In the genomic region with DNA sequence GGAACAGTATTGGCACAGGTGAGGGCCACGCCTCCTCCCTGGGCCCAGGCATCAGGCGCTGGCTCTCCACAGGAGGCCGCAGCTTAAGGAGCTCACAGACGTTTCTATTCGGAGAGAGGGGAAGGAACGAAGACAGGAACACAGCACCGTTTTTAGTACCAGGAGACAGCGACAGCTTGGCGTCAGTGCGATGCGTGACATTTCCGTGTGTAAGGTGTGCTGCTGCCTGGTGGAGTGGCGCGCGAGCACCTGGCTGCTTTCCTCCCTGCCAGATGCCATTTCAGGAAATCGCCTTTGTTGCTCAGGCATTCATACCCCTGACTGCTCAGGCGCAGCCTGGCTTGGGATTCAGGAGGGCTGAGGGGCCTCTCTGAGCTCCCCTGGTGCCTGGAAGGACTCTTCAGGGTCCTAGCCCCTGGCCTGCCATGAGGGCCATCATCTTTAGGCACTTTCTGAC, we compare ENCODE assay signal across 15 cellular contexts.
DNase-seq lines count a peak whose midpoint lies in the region; ATAC-seq lines count a peak whose summit lies in the region.
"Had no signal": no experiment of that assay in that cellular context is flagged by ENCODE, and none has a peak within 500 bp of the region (broad histone marks: within the 10 kb centered on the region; RNA-seq: fewer than 3 reads in every experiment).

No MANE protein-coding gene starts in this region.

- H3K4me1 ChIP-seq in iPS DF 6.9 (ENCODE audit: control insufficient read depth, insufficient read depth, low read length), result peaks cover 3% of the 10 kb centered on the region
- H3K4me1 ChIP-seq: A549, Caco-2, tibial artery had no signal

- H3K9me3 ChIP-seq in iPS DF 6.9 (ENCODE audit: control insufficient read depth, insufficient read depth, low read length), result no peaks in the 10 kb centered on the region
- H3K9me3 ChIP-seq: Caco-2 had no signal

- no peak overlapping the region for H3K27ac ChIP-seq in iPS DF 6.9 (ENCODE audit: low read length)
- H3K27ac ChIP-seq: A549, cardiac muscle cell, heart right ventricle, tibial artery had no signal

- DNase-seq in NCI-H82 (lab: John Stamatoyannopoulos, UW) (peak; percentile 19), NCI-H82 treated with DMSO at 0.1 percent for 48 hours (lab: John Stamatoyannopoulos, UW; ENCODE audit: unreplicated experiment) (no peak), NCI-H510A treated with DMSO at 0.1 percent for 48 hours (lab: John Stamatoyannopoulos, UW) (peak; percentile 33), iPS DF 6.9 (ENCODE audit: low read depth, low spot score) (peak; percentile 20), RPMI8226 (no peak), NOMO-1 (lab: John Stamatoyannopoulos, UW; ENCODE audit: unreplicated experiment in 2 of 2) (no peak), activated gamma-delta T cell treated with Interleukin-2 at 50 U/mL for 16 hours (no peak)
- DNase-seq: activated naive CD4-positive, alpha-beta T cell treated with anti-CD3 and anti-CD28 coated beads, Interleukin-2, amount 50 U/mL, for 16 hours; Caco-2; heart right ventricle; SIG-M5; tibial artery had no signal

- ATAC-seq in HG02981 (IDR thresholded peaks at IDR 0.05; ENCODE audit: unreplicated experiment), result no peak
- ATAC-seq: A549, heart right ventricle had no signal

- no peak overlapping the region for H3K4me3 ChIP-seq in iPS DF 6.9 (ENCODE audit: low read length)
- H3K4me3 ChIP-seq: A549, cardiac muscle cell, heart right ventricle, tibial artery had no signal

- H3K27me3 ChIP-seq in iPS DF 6.9 (ENCODE audit: control insufficient read depth, insufficient read depth, low read length), result no peaks in the 10 kb centered on the region
- H3K27me3 ChIP-seq: cardiac muscle cell, heart right ventricle, tibial artery had no signal

- H3K36me3 ChIP-seq in iPS DF 6.9 (ENCODE audit: control insufficient read depth, insufficient read depth, low read length), result no peaks in the 10 kb centered on the region
- H3K36me3 ChIP-seq: cardiac muscle cell, heart right ventricle, tibial artery had no signal

- WGBS in iPS DF 6.9 (ENCODE audit: insufficient coverage, insufficient read length), result no CpG with 5 or more reads among the region's 17 CpGs

Comparison
In these comparisons a context has a peak if more than half of its experiments do, and no peak if none do; other contexts are left out.
1. DNase-seq: peak in NCI-H82 (single experiment), NCI-H510A treated with DMSO at 0.1 percent for 48 hours (single experiment) and iPS DF 6.9 (single experiment); none in NCI-H82 treated with DMSO at 0.1 percent for 48 hours (single experiment), RPMI8226 (single experiment), NOMO-1 (0 of 2) and activated gamma-delta T cell treated with Interleukin-2 at 50 U/mL for 16 hours (single experiment).